Comparison of ENCODE assay signal across 18 cellular contexts in the genomic region with DNA sequence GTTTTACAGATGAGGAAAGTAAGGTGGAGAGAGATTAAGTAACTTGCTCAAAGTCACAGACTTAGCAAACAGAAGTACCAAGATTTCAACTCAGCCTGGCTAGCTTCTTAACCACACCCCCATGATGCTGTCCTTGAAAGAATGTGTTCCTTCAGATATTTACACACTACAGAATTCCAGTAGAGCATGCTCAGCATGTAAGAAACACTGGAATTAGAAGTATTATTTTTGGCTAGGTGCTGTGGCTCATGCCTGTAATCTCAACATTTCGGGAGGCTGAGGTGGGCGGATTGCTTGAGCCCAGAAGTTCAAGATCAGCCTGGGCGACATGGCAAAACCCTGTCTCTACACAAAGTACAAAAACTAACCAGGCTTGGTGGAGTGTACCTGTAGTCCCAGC.
DNase-seq lines count a peak whose midpoint lies in the region; ATAC-seq and TF ChIP-seq lines count a peak whose summit lies in the region.
"Had no signal": no experiment of that assay in that cellular context is flagged by ENCODE, and none has a peak within 500 bp of the region (broad histone marks: within the 10 kb centered on the region; RNA-seq: fewer than 3 reads in every experiment).

No MANE protein-coding gene starts in this region.

- H3K9me3 Mint-ChIP-seq in GM23338 = no peaks in the 10 kb centered on the region
- H3K9me3 Mint-ChIP-seq: activated T-cell treated with anti-CD3 and anti-CD28 coated beads, Interleukin-2, amount 50 U/mL, for 4 hours had no signal

- TF ChIP-seq CTCF in PC-3 (conservative IDR thresholded peaks at IDR 0.05; ENCODE audit: low read depth, low read length) (no peak), fibroblast of mammary gland (conservative IDR thresholded peaks at IDR 0.05; ENCODE audit: control insufficient read depth, insufficient read depth, low read depth, low read length) (no peak), GM23338 (conservative IDR thresholded peaks at IDR 0.05; ENCODE audit: low read depth in 2 of 2) (no peak)

- H2AFZ ChIP-seq in PC-3 (ENCODE audit: low read length) (no peak overlapping the region), GM23338 (no peak overlapping the region)

- H3K9me2 ChIP-seq in PC-3 (replicated peaks; ENCODE audit: low read length) (no peaks in the 10 kb centered on the region), GM23338 (ENCODE audit: insufficient read depth) (no peaks in the 10 kb centered on the region)

- H3K9me3 ChIP-seq in PC-3 (ENCODE audit: low read length) = no peaks in the 10 kb centered on the region
- H3K9me3 ChIP-seq: adrenal gland, gastrocnemius medialis, sigmoid colon, upper lobe of left lung had no signal

- peak; percentile 41 for DNase-seq in EL
- DNase-seq in PC-3 = peak; percentile 63
- peak; percentile 51 for DNase-seq in fibroblast of mammary gland (ENCODE audit: low read depth)
- DNase-seq in skeletal muscle cell (ENCODE audit: low read depth) = peak; percentile 51
- DNase-seq in GM23338 (ENCODE audit: low spot score) = no peak
- DNase-seq: activated T-cell treated with anti-CD3 and anti-CD28 coated beads, Interleukin-2, amount 50 U/mL, for 4 hours; adrenal gland; gastrocnemius medialis; mammary epithelial cell; NCI-H1694; NCI-H510A treated with DMSO at 0.1 percent for 48 hours; sigmoid colon; stimulated activated CD4-positive, alpha-beta T cell treated with anti-CD3 and anti-CD28 coated beads, Interleukin-4, amount 100 ng/mL, for 24 hours had no signal

- H3K4me1 Mint-ChIP-seq in GM23338 = peaks cover 6% of the 10 kb centered on the region; the same call in 2 of the 3 replicates

- H3K4me3 ChIP-seq in PC-3 (ENCODE audit: low read length) (no peak overlapping the region), fibroblast of mammary gland (ENCODE audit: control insufficient read depth, low read depth, low read length) (no peak overlapping the region), skeletal muscle cell (ENCODE audit: low read depth, low read length) (no peak overlapping the region), GM23338 (no peak overlapping the region)
- H3K4me3 ChIP-seq: adrenal gland, gastrocnemius medialis, sigmoid colon, upper lobe of left lung had no signal

- H4K20me1 ChIP-seq in PC-3 (ENCODE audit: low read length) (no peaks in the 10 kb centered on the region), GM23338 (replicated peaks; ENCODE audit: insufficient read depth) (no peaks in the 10 kb centered on the region)

- intact Hi-C loops in PC-3 (cut with micrococcal nuclease) = no loop called here

- H3K27me3 ChIP-seq in PC-3 (ENCODE audit: low read length) (no peaks in the 10 kb centered on the region), GM23338 (ENCODE audit: insufficient read depth) (no peaks in the 10 kb centered on the region)
- H3K27me3 ChIP-seq: adrenal gland, gastrocnemius medialis, sigmoid colon, upper lobe of left lung had no signal

- no peak overlapping the region for H3K4me2 ChIP-seq in PC-3 (ENCODE audit: low read length)
- H3K4me2 ChIP-seq in GM23338 = no peak overlapping the region

- H3K27me3 Mint-ChIP-seq in GM23338 (ENCODE audit: insufficient read depth, low read depth, poor library complexity) = no peaks in the 10 kb centered on the region

- peaks cover 53% of the 10 kb centered on the region for H3K4me1 ChIP-seq in PC-3 (ENCODE audit: insufficient read depth, low read length)
- H3K4me1 ChIP-seq in GM23338 (ENCODE audit: insufficient read depth) = peaks cover 4% of the 10 kb centered on the region; the same call in 1 of the 2 replicates
- H3K4me1 ChIP-seq: adrenal gland, gastrocnemius medialis, sigmoid colon, upper lobe of left lung had no signal

- H3K4me3 Mint-ChIP-seq in GM23338 = no peak overlapping the region
- H3K4me3 Mint-ChIP-seq: activated T-cell treated with anti-CD3 and anti-CD28 coated beads, Interleukin-2, amount 50 U/mL, for 4 hours had no signal

- no peak overlapping the region for H3K9ac ChIP-seq in PC-3 (ENCODE audit: low read length)

- no peaks in the 10 kb centered on the region for H3K79me2 ChIP-seq in PC-3 (ENCODE audit: low read length)
- no peaks in the 10 kb centered on the region for H3K79me2 ChIP-seq in GM23338 (replicated peaks; ENCODE audit: insufficient read depth)

- CTCF ChIA-PET in PC-3 (lab: Charles Lee) = no interaction called here

- POLR2A ChIA-PET in PC-3 (lab: Charles Lee; ENCODE audit: unreplicated experiment) = no interaction called here

- H3K36me3 ChIP-seq in PC-3 (ENCODE audit: low read depth, low read length) (no peaks in the 10 kb centered on the region), GM23338 (ENCODE audit: insufficient read depth) (no peaks in the 10 kb centered on the region)
- H3K36me3 ChIP-seq: adrenal gland, gastrocnemius medialis, sigmoid colon, upper lobe of left lung had no signal

- H3K27ac ChIP-seq in PC-3 (ENCODE audit: low read length) (no peak overlapping the region), GM23338 (ENCODE audit: low read depth) (no peak overlapping the region)
- H3K27ac ChIP-seq: adrenal gland, C4-2B, gastrocnemius medialis, HL-60, sigmoid colon, upper lobe of left lung had no signal

- ATAC-seq in PC-3 (peak; percentile 65), GM18502 (IDR thresholded peaks at IDR 0.05; ENCODE audit: poor library complexity, unreplicated experiment) (no peak), HG02623 (IDR thresholded peaks at IDR 0.05; ENCODE audit: unreplicated experiment) (no peak), GM23338 (no peak)
- ATAC-seq: activated T-cell treated with anti-CD3 and anti-CD28 coated beads, Interleukin-2, amount 50 U/mL, for 4 hours; gastrocnemius medialis had no signal

- H3K36me3 Mint-ChIP-seq in GM23338 (ENCODE audit: low read depth) = no peaks in the 10 kb centered on the region

- no TSS peak for BruUV-seq in PC-3 (replicated peaks; lab: Mats Ljungman, UMichigan)

- H3F3A ChIP-seq in PC-3 (ENCODE audit: low read length, unreplicated experiment) (no peaks in the 10 kb centered on the region), GM23338 (replicated peaks; ENCODE audit: low read depth) (no peaks in the 10 kb centered on the region)

- no peak overlapping the region for H3K27ac Mint-ChIP-seq in GM23338

TF ChIP-seq in GM23338, 12 proteins besides CTCF, POLR2A, EP300 and RAD21 (continues in another document):
- TF ChIP-seq ZNF331 (CRISPR knock-in tag; IDR thresholded peaks at IDR 0.05; ENCODE audit: low read depth) = no peak
- TF ChIP-seq, protein P1, sequence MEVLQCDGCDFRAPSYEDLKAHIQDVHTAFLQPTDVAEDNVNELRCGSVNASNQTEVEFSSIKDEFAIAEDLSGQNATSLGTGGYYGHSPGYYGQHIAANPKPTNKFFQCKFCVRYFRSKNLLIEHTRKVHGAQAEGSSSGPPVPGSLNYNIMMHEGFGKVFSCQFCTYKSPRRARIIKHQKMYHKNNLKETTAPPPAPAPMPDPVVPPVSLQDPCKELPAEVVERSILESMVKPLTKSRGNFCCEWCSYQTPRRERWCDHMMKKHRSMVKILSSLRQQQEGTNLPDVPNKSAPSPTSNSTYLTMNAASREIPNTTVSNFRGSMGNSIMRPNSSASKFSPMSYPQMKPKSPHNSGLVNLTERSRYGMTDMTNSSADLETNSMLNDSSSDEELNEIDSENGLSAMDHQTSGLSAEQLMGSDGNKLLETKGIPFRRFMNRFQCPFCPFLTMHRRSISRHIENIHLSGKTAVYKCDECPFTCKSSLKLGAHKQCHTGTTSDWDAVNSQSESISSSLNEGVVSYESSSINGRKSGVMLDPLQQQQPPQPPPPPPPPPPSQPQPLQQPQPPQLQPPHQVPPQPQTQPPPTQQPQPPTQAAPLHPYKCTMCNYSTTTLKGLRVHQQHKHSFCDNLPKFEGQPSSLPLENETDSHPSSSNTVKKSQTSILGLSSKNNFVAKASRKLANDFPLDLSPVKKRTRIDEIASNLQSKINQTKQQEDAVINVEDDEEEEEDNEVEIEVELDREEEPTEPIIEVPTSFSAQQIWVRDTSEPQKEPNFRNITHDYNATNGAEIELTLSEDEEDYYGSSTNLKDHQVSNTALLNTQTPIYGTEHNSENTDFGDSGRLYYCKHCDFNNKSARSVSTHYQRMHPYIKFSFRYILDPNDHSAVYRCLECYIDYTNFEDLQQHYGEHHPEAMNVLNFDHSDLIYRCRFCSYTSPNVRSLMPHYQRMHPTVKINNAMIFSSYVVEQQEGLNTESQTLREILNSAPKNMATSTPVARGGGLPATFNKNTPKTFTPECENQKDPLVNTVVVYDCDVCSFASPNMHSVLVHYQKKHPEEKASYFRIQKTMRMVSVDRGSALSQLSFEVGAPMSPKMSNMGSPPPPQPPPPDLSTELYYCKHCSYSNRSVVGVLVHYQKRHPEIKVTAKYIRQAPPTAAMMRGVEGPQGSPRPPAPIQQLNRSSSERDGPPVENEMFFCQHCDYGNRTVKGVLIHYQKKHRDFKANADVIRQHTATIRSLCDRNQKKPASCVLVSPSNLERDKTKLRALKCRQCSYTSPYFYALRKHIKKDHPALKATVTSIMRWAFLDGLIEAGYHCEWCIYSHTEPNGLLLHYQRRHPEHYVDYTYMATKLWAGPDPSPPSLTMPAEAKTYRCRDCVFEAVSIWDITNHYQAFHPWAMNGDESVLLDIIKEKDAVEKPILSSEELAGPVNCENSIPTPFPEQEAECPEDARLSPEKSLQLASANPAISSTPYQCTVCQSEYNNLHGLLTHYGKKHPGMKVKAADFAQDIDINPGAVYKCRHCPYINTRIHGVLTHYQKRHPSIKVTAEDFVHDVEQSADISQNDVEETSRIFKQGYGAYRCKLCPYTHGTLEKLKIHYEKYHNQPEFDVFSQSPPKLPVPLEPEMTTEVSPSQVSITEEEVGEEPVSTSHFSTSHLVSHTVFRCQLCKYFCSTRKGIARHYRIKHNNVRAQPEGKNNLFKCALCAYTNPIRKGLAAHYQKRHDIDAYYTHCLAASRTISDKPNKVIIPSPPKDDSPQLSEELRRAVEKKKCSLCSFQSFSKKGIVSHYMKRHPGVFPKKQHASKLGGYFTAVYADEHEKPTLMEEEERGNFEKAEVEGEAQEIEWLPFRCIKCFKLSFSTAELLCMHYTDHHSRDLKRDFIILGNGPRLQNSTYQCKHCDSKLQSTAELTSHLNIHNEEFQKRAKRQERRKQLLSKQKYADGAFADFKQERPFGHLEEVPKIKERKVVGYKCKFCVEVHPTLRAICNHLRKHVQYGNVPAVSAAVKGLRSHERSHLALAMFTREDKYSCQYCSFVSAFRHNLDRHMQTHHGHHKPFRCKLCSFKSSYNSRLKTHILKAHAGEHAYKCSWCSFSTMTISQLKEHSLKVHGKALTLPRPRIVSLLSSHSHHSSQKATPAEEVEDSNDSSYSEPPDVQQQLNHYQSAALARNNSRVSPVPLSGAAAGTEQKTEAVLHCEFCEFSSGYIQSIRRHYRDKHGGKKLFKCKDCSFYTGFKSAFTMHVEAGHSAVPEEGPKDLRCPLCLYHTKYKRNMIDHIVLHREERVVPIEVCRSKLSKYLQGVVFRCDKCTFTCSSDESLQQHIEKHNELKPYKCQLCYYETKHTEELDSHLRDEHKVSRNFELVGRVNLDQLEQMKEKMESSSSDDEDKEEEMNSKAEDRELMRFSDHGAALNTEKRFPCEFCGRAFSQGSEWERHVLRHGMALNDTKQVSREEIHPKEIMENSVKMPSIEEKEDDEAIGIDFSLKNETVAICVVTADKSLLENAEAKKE (CRISPR knock-in tag; IDR thresholded peaks at IDR 0.05) = no peak
